Comparison of ENCODE assay signal across 8 cellular contexts in genomic region chr2:219230201-219230540, GRCh38. TPM values are rescaled to one million over a fixed set of nuclear protein-coding genes. Genes with fewer than 3 reads are reported as not detected.
A peak's percentile ranks its signal among the peaks of the same experiment; 100 is the strongest.
DNase-seq lines count a peak whose midpoint lies in the region; ATAC-seq and TF ChIP-seq lines count a peak whose summit lies in the region.

No MANE protein-coding gene starts in this region.

- DNase-seq in T-helper 17 cell (no peak), ecto neural progenitor cell (ENCODE audit: low spot score) (peak; percentile 65), lower lobe of right lung (peak; percentile 82), stomach (peak; percentile 73), cerebellum (ENCODE audit: low spot score) (no peak)

- TF ChIP-seq CTCF in GM12875 (IDR thresholded peaks at IDR 0.05; ENCODE audit: borderline replicate concordance, insufficient read depth, low read depth, low read length) = no peak
- no peak for TF ChIP-seq CTCF in lower lobe of right lung (IDR thresholded peaks at IDR 0.05)
- no peak for TF ChIP-seq CTCF in stomach (IDR thresholded peaks at IDR 0.05)

- ATAC-seq in HG03432 (IDR thresholded peaks at IDR 0.05; ENCODE audit: unreplicated experiment) = peak; percentile 26
- peak; percentile 4 for ATAC-seq in T-helper 17 cell
- ATAC-seq in lower lobe of right lung = peak; percentile 47 to 58
- no peak for ATAC-seq in HG03565 (IDR thresholded peaks at IDR 0.05; ENCODE audit: unreplicated experiment)

- peaks cover 60% of the 10 kb centered on the region for H3K36me3 ChIP-seq in lower lobe of right lung
- peaks cover 37 to 59% (median 53%) of the 10 kb centered on the region in 4 donors for H3K36me3 ChIP-seq in stomach

- WGBS in stomach, 5 donors = 0 to 2% (median 1%) methylated on average over 15 to 19 of the region's 19 CpGs

- H3K4me3 ChIP-seq in GM12875 (ENCODE audit: low read depth, low read length) (peak overlapping the region; percentile 84), lower lobe of right lung (peak overlapping the region; percentile 69), stomach (peak overlapping the region; percentile 64 to 82 (median 78))

- peak overlapping the region; percentile 97 for H3K27ac Mint-ChIP-seq in T-helper 17 cell

- intact Hi-C loops in lower lobe of right lung (cut with DNase I) = no loop called here
- intact Hi-C loops in stomach (cut with DNase I; ENCODE audit: low total_unique reads) = no loop called here

- H3K9me3 ChIP-seq in T-helper 17 cell (ENCODE audit: control insufficient read depth, low read length, poor library complexity, severe bottlenecking) = no peaks in the 10 kb centered on the region
- no peaks in the 10 kb centered on the region for H3K9me3 ChIP-seq in lower lobe of right lung
- H3K9me3 ChIP-seq in stomach = no peaks in the 10 kb centered on the region

- H3K4me1 Mint-ChIP-seq in T-helper 17 cell = peaks cover 33% of the 10 kb centered on the region

- TF ChIP-seq EP300 in stomach (IDR thresholded peaks at IDR 0.05) = no peak

- H3K27ac ChIP-seq in lower lobe of right lung = peak overlapping the region; percentile 95
- peak overlapping the region; percentile 95 to 98 (median 96) for H3K27ac ChIP-seq in stomach

- H3K4me3 Mint-ChIP-seq in T-helper 17 cell = peak overlapping the region; percentile 99

- H3K27me3 ChIP-seq in lower lobe of right lung (ENCODE audit: low read depth) (no peaks in the 10 kb centered on the region), stomach (no peaks in the 10 kb centered on the region)

- peaks cover 11% of the 10 kb centered on the region for H3K36me3 Mint-ChIP-seq in T-helper 17 cell (ENCODE audit: low read depth)

- no peak for TF ChIP-seq POLR2A in stomach (IDR thresholded peaks at IDR 0.05)

- H3K4me1 ChIP-seq in lower lobe of right lung = peaks cover 39% of the 10 kb centered on the region
- H3K4me1 ChIP-seq in stomach = peaks cover 19 to 56% (median 38%) of the 10 kb centered on the region in 4 donors

- no peaks in the 10 kb centered on the region for H3K27me3 Mint-ChIP-seq in T-helper 17 cell

RNA-seq across cellular contexts. Expression of gene ANKZF1, which starts 0.6 kb away (rescaled TPM):
- total RNA-seq in T-helper 17 cell (10 to 100 TPM; 92.5 to 93.5 TPM), lower lobe of right lung (46.1 TPM), stomach (100 to 1,000 TPM in 3 of 5 donors, 10 to 100 TPM in 2; 33.9 to 263 (median 138) TPM), cerebellum (43.7 TPM)
- 10 to 100 TPM; 27.8 to 36.6 (median 33.4) TPM for polyA plus RNA-seq in stomach

RNA-seq across cellular contexts. Expression of gene ATG9A, which starts 0.7 kb away (rescaled TPM):
- total RNA-seq in T-helper 17 cell (10 to 100 TPM; 42.4 to 72.1 TPM), lower lobe of right lung (45.7 TPM), stomach (100 to 1,000 TPM in 1 of 5 donors, 10 to 100 TPM in 3, 1 to 10 TPM in 1; 1.4 to 100 (median 23.1) TPM), cerebellum (22.0 TPM)
- polyA plus RNA-seq in stomach = 10 to 100 TPM in 1 of 3 donors, 1 to 10 TPM in 2; 6.3 to 13.5 (median 7.2) TPM

RNA-seq across cellular contexts. Expression of gene ABCB6, which starts 11.4 kb away (rescaled TPM):
- total RNA-seq in T-helper 17 cell (1 to 10 TPM; 2.6 to 6.6 TPM), lower lobe of right lung (15.4 TPM), stomach (10 to 100 TPM in 4 of 5 donors, 1 to 10 TPM in 1; 8.2 to 41.5 (median 29.5) TPM), cerebellum (35.4 TPM)
- polyA plus RNA-seq in stomach = 10 to 100 TPM in 2 of 3 donors, 1 to 10 TPM in 1; 8.4 to 47.8 (median 14.5) TPM

RNA-seq across cellular contexts. Expression of gene GLB1L, which starts 15.1 kb away (rescaled TPM):
- total RNA-seq in T-helper 17 cell (1 to 10 TPM in 1 of 2 donors, under 1 TPM in 1; 0.94 to 3.1 TPM), lower lobe of right lung (12.6 TPM), stomach (10 to 100 TPM in 1 of 5 donors, 1 to 10 TPM in 2, under 1 TPM in 1, not detected in 1; 0.58 to 31.4 (median 4.5) TPM), cerebellum (4.4 TPM)
- 1 to 10 TPM; 2.6 to 4.9 (median 2.6) TPM for polyA plus RNA-seq in stomach

RNA-seq across cellular contexts. Expression of gene STK16, which starts 15.1 kb away (rescaled TPM):
- total RNA-seq in T-helper 17 cell (10 to 100 TPM; 11.9 to 17.2 TPM), lower lobe of right lung (26.7 TPM), stomach (10 to 100 TPM in 4 of 5 donors, 1 to 10 TPM in 1; 1.2 to 55.6 (median 23.7) TPM), cerebellum (12.1 TPM)
- 10 to 100 TPM; 38.8 to 55.9 (median 45.1) TPM for polyA plus RNA-seq in stomach

Comparison
In these comparisons a context has a peak if more than half of its experiments do, and no peak if none do; other contexts are left out.
1. DNase-seq: peak in ecto neural progenitor cell (single experiment), lower lobe of right lung (single experiment) and stomach (single experiment); none in T-helper 17 cell (0 of 3) and cerebellum (single experiment).
2. Peak in every context shown above with its lines, with median percentiles within 50 percentile points of each other: H3K4me3 ChIP-seq.